1 cellular context compared by ENCODE assay signal in the genomic region with DNA sequence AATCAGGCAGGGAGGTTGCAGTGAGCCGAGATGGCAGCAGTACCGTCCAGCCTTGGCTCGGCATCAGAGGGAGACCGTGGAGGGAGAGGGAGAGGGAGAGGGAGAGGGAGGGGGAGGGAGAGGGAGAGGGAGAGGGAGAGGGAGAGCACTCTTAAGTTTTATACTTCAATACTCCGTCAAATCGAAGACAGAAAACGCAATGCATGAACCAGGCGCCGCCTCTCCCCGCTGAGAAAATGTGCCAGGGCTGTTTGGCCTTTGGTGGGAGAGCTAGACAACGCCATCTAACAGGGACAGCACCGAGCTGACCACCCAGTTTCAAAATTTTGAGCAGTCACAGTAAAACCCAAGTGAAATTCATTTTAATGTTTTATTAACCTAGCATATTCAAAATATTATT. TPM values are rescaled to one million over a fixed set of nuclear protein-coding genes. Genes with fewer than 3 reads are reported as not detected.
"Had no signal": no experiment of that assay in that cellular context is flagged by ENCODE, and none has a peak within 500 bp of the region (broad histone marks: within the 10 kb centered on the region; RNA-seq: fewer than 3 reads in every experiment).

No MANE protein-coding gene starts in this region.

RNA-seq across cellular contexts. Expression of a gene that starts 60.0 kb away (rescaled TPM):
- total RNA-seq: activated CD8-positive, alpha-beta memory T cell treated with anti-CD3 and anti-CD28 coated beads, Interleukin-2, amount 10 ng/mL, durations not matched to agents 7 days and 5 days had no signal
